In genomic region chr9:97563458-97564135, GRCh38 we compare ENCODE assay signal across 8 cellular contexts.
DNase-seq lines count a peak whose midpoint lies in the region; ATAC-seq and TF ChIP-seq lines count a peak whose summit lies in the region.
"Had no signal": no experiment of that assay in that cellular context is flagged by ENCODE, and none has a peak within 500 bp of the region (broad histone marks: within the 10 kb centered on the region; RNA-seq: fewer than 3 reads in every experiment).

No MANE protein-coding gene starts in this region.

- no peak for TF ChIP-seq CTCF in thoracic aorta (IDR thresholded peaks at IDR 0.05)

- no peaks in the 10 kb centered on the region for H3K9me3 ChIP-seq in thoracic aorta

- H3K27ac ChIP-seq in cingulate gyrus (ENCODE audit: low read depth, low read length), result peak overlapping the region; percentile 83
- peak overlapping the region; percentile 41 to 54 for H3K27ac ChIP-seq in thoracic aorta

- DNase-seq in NCI-H446 treated with DMSO at 0.1 percent for 48 hours (lab: John Stamatoyannopoulos, UW) (peak; percentile 33), lung microvascular endothelial cell (ENCODE audit: low read depth in 2 of 2) (peak; percentile 38 to 52), thoracic aorta (ENCODE audit: low spot score) (no peak), hepatic stellate cell (ENCODE audit: low spot score) (no peak), NCI-H2081 treated with DMSO at 0.1 percent for 48 hours (lab: John Stamatoyannopoulos, UW) (no peak)
- DNase-seq: natural killer cell had no signal

- H3K4me3 ChIP-seq in thoracic aorta, result peak overlapping the region; percentile 2

- ATAC-seq in thoracic aorta (ENCODE audit: insufficient number of reproducible peaks, low FRiP score, low read depth) (no peak), GM19452 (IDR thresholded peaks at IDR 0.05; ENCODE audit: unreplicated experiment) (no peak)
- ATAC-seq: natural killer cell had no signal

- H3K36me3 ChIP-seq in thoracic aorta, result peaks cover 18% of the 10 kb centered on the region

- no peaks in the 10 kb centered on the region for H3K27me3 ChIP-seq in thoracic aorta (replicated peaks; ENCODE audit: insufficient read depth)

- peaks cover 22 to 36% of the 10 kb centered on the region in 2 donors for H3K4me1 ChIP-seq in thoracic aorta (ENCODE audit: control insufficient read depth in 1 of 2, low read depth in 2 of 2)

Comparison
In these comparisons a context has a peak if more than half of its experiments do, and no peak if none do; other contexts are left out.
1. DNase-seq: peak in NCI-H446 treated with DMSO at 0.1 percent for 48 hours (single experiment) and lung microvascular endothelial cell (2 of 2); none in thoracic aorta (single experiment), hepatic stellate cell (single experiment) and NCI-H2081 treated with DMSO at 0.1 percent for 48 hours (single experiment).